ENCODE assay signal across 10 cellular contexts in genomic region chr19:10260141-10260584, GRCh38. TPM values are rescaled to one million over a fixed set of nuclear protein-coding genes. Genes with fewer than 3 reads are reported as not detected.
DNase-seq lines count a peak whose midpoint lies in the region; ATAC-seq and TF ChIP-seq lines count a peak whose summit lies in the region.
"Had no signal": no experiment of that assay in that cellular context is flagged by ENCODE, and none has a peak within 500 bp of the region (broad histone marks: within the 10 kb centered on the region; RNA-seq: fewer than 3 reads in every experiment).

No MANE protein-coding gene starts in this region.

- peak; percentile 85 for ATAC-seq in activated T-helper 17 cell treated with anti-CD3 and anti-CD28 coated beads, Interleukin-2, amount 50 U/mL, for 72 hours (replicated peaks)
- ATAC-seq in upper lobe of right lung (peak; percentile 89), GM21717 (IDR thresholded peaks at IDR 0.05; ENCODE audit: unreplicated experiment) (no peak)

- H3K4me3 Mint-ChIP-seq in activated T-helper 17 cell treated with anti-CD3 and anti-CD28 coated beads, Interleukin-2, amount 50 U/mL, for 72 hours = peak overlapping the region; percentile 84

- no peak overlapping the region for H2AFZ ChIP-seq in osteoblast (ENCODE audit: low read length)

- no peak overlapping the region for H3K4me3 ChIP-seq in osteoblast (ENCODE audit: insufficient read depth, low read length)
- no peak overlapping the region for H3K4me3 ChIP-seq in upper lobe of right lung

- no peaks in the 10 kb centered on the region for H4K20me1 ChIP-seq in osteoblast (ENCODE audit: insufficient read depth, low read length)

- H3K4me2 ChIP-seq in osteoblast (ENCODE audit: insufficient read depth, low read length) = no peak overlapping the region

- H3K27me3 Mint-ChIP-seq in activated T-helper 17 cell treated with anti-CD3 and anti-CD28 coated beads, Interleukin-2, amount 50 U/mL, for 72 hours = no peaks in the 10 kb centered on the region

- peak overlapping the region; percentile 94 for H3K27ac Mint-ChIP-seq in activated T-helper 17 cell treated with anti-CD3 and anti-CD28 coated beads, Interleukin-2, amount 50 U/mL, for 72 hours

- intact Hi-C loops in upper lobe of right lung (cut with DNase I) = no loop called here

- peaks cover 25% of the 10 kb centered on the region for H3K36me3 ChIP-seq in osteoblast (ENCODE audit: insufficient read depth, low read length)
- H3K36me3 ChIP-seq in upper lobe of right lung = peaks cover 34% of the 10 kb centered on the region

- peaks cover 5% of the 10 kb centered on the region for H3K4me1 Mint-ChIP-seq in activated T-helper 17 cell treated with anti-CD3 and anti-CD28 coated beads, Interleukin-2, amount 50 U/mL, for 72 hours

- no peaks in the 10 kb centered on the region for H3K9me3 Mint-ChIP-seq in activated T-helper 17 cell treated with anti-CD3 and anti-CD28 coated beads, Interleukin-2, amount 50 U/mL, for 72 hours

- H3K27me3 ChIP-seq in osteoblast (ENCODE audit: insufficient read depth, low read length) = no peaks in the 10 kb centered on the region
- H3K27me3 ChIP-seq in upper lobe of right lung = no peaks in the 10 kb centered on the region

- H3K79me2 ChIP-seq in osteoblast (ENCODE audit: insufficient read depth, low read length) = no peaks in the 10 kb centered on the region

- peaks cover 48% of the 10 kb centered on the region for H3K36me3 Mint-ChIP-seq in activated T-helper 17 cell treated with anti-CD3 and anti-CD28 coated beads, Interleukin-2, amount 50 U/mL, for 72 hours (ENCODE audit: low read depth)

- no peaks in the 10 kb centered on the region for H3K9me3 ChIP-seq in osteoblast (ENCODE audit: low read depth, low read length)
- no peaks in the 10 kb centered on the region for H3K9me3 ChIP-seq in upper lobe of right lung

- no peak for TF ChIP-seq CTCF in osteoblast (IDR thresholded peaks at IDR 0.05; ENCODE audit: extremely low read depth, low read depth, low read length)
- TF ChIP-seq CTCF in upper lobe of right lung (IDR thresholded peaks at IDR 0.05) = no peak

- H3K4me1 ChIP-seq in osteoblast (ENCODE audit: insufficient read depth, low read length) (no peaks in the 10 kb centered on the region), upper lobe of right lung (peaks cover 9% of the 10 kb centered on the region)

- H3K27ac ChIP-seq in osteoblast (ENCODE audit: low read depth, low read length) (no peak overlapping the region), upper lobe of right lung (peak overlapping the region; percentile 78)

- DNase-seq in activated effector memory CD4-positive, alpha-beta T cell treated with anti-CD3 and anti-CD28 coated beads, Interleukin-2, amount 50 U/mL, for 16 hours = peak; percentile 88
- no peak for DNase-seq in activated effector memory CD4-positive, alpha-beta T cell treated with Interleukin-2 at 50 U/mL for 16 hours
- DNase-seq in osteoblast (ENCODE audit: insufficient read length, low spot score, missing footprints) (peak; percentile 63), upper lobe of right lung (peak; percentile 93), SW 1271 (lab: John Stamatoyannopoulos, UW) (no peak), AG08396 (ENCODE audit: low spot score) (no peak)
- DNase-seq: H7, islet precursor cell had no signal

RNA-seq across cellular contexts. Expression of gene MRPL4, which starts 8.1 kb away (rescaled TPM):
- total RNA-seq in activated T-helper 17 cell treated with anti-CD3 and anti-CD28 coated beads, Interleukin-2, amount 50 U/mL, for 72 hours = 100 to 1,000 TPM in 1 of 2 donors, 10 to 100 TPM in 1; 61.1 to 142 TPM
- total RNA-seq in osteoblast (37.1 and 37.3 TPM in 2 replicates), upper lobe of right lung (41.5 TPM)

RNA-seq across cellular contexts. Expression of gene ICAM1, which starts 10.8 kb away (rescaled TPM):
- total RNA-seq in activated T-helper 17 cell treated with anti-CD3 and anti-CD28 coated beads, Interleukin-2, amount 50 U/mL, for 72 hours = 10 to 100 TPM; 47.8 to 88.5 TPM
- total RNA-seq in osteoblast = 25.6 and 35.5 TPM in 2 replicates
- total RNA-seq in upper lobe of right lung = 245 TPM

RNA-seq across cellular contexts. Expression of gene ICAM4, which starts 26.6 kb away (rescaled TPM):
- 1 to 10 TPM in 1 of 2 donors, under 1 TPM in 1; 0.78 to 2.2 TPM for total RNA-seq in activated T-helper 17 cell treated with anti-CD3 and anti-CD28 coated beads, Interleukin-2, amount 50 U/mL, for 72 hours
- total RNA-seq in osteoblast = under 0.01 and 0.29 TPM in 2 replicates
- 11.1 TPM for total RNA-seq in upper lobe of right lung

RNA-seq across cellular contexts. Expression of gene S1PR2, which starts 29.0 kb away (rescaled TPM):
- 10 to 100 TPM in 1 of 2 donors, 1 to 10 TPM in 1; 7.9 to 17.1 TPM for total RNA-seq in activated T-helper 17 cell treated with anti-CD3 and anti-CD28 coated beads, Interleukin-2, amount 50 U/mL, for 72 hours
- total RNA-seq in osteoblast (9.4 and 14.1 TPM in 2 replicates), upper lobe of right lung (21.7 TPM)

RNA-seq across cellular contexts. Expression of gene ICAM5, which starts 29.6 kb away (rescaled TPM):
- 1 to 10 TPM in 1 of 2 donors, under 1 TPM in 1; 0.71 to 8.6 TPM for total RNA-seq in activated T-helper 17 cell treated with anti-CD3 and anti-CD28 coated beads, Interleukin-2, amount 50 U/mL, for 72 hours
- under 0.01 TPM in 1 of 2 replicates, not detected in the other for total RNA-seq in osteoblast
- total RNA-seq in upper lobe of right lung = 18.3 TPM

Comparison
In these comparisons a context has a peak if more than half of its experiments do, and no peak if none do; other contexts are left out.
1. DNase-seq: peak in activated effector memory CD4-positive, alpha-beta T cell treated with anti-CD3 and anti-CD28 coated beads, Interleukin-2, amount 50 U/mL, for 16 hours (single experiment), osteoblast (single experiment) and upper lobe of right lung (single experiment); none in activated effector memory CD4-positive, alpha-beta T cell treated with Interleukin-2 at 50 U/mL for 16 hours (single experiment), SW 1271 (0 of 2) and AG08396 (single experiment).